Comparison of ENCODE assay signal across 23 cellular contexts in genomic region chr11:86294026-86294425, GRCh38.
"Had no signal": no experiment of that assay in that cellular context is flagged by ENCODE, and none has a peak within 500 bp of the region (broad histone marks: within the 10 kb centered on the region; RNA-seq: fewer than 3 reads in every experiment).

No MANE protein-coding gene starts in this region.

- ATAC-seq: body of pancreas, heart right ventricle, left lung, lower lobe of right lung, right cardiac atrium had no signal

- DNase-seq: activated CD4-positive, alpha-beta T cell treated with anti-CD3 and anti-CD28 coated beads for 4 hours; activated CD4-positive, CD25-positive, alpha-beta regulatory T cell; activated CD8-positive, alpha-beta memory T cell treated with anti-CD3 and anti-CD28 coated beads, Interleukin-2, amount 10 ng/mL, durations not matched to agents 7 days and 5 days; activated CD8-positive, alpha-beta T cell treated with anti-CD3 and anti-CD28 coated beads, Interleukin-2, amount 10 ng/mL, durations not matched to agents 7 days and 5 days; activated gamma-delta T cell treated with Interleukin-2 at 50 U/mL for 16 hours; activated naive CD4-positive, alpha-beta T cell treated with anti-CD3 and anti-CD28 coated beads, Interleukin-2, amount 50 U/mL, for 16 hours; aorta; body of pancreas; cerebellar nuclear complex; colonic mucosa; dorsolateral prefrontal cortex; effector memory CD4-positive, alpha-beta T cell; foreskin melanocyte; heart right ventricle; kidney glomerular epithelial cell; left lung; lower lobe of right lung; mesenchymal stem cell; naive thymus-derived CD8-positive, alpha-beta T cell; right cardiac atrium; stimulated activated CD4-positive, alpha-beta T cell treated with anti-CD3 and anti-CD28 coated beads, Interleukin-15, amount 100 ng/mL, for 24 hours; stimulated activated naive CD4-positive, alpha-beta T cell treated with Interleukin-2 at 50 U/mL for 16 hours had no signal

- H3K27me3 Mint-ChIP-seq: activated T-helper 17 cell treated with anti-CD3 and anti-CD28 coated beads, Interleukin-2, amount 50 U/mL, for 72 hours; naive thymus-derived CD8-positive, alpha-beta T cell had no signal

- H3K4me3 Mint-ChIP-seq: activated CD8-positive, alpha-beta memory T cell treated with anti-CD3 and anti-CD28 coated beads, Interleukin-2, amount 10 ng/mL, durations not matched to agents 7 days and 5 days; activated CD8-positive, alpha-beta T cell treated with anti-CD3 and anti-CD28 coated beads, Interleukin-2, amount 10 ng/mL, durations not matched to agents 7 days and 5 days had no signal

- H3K9me3 Mint-ChIP-seq: activated T-helper 17 cell treated with anti-CD3 and anti-CD28 coated beads, Interleukin-2, amount 50 U/mL, for 72 hours; naive thymus-derived CD8-positive, alpha-beta T cell had no signal
